In the genomic region with DNA sequence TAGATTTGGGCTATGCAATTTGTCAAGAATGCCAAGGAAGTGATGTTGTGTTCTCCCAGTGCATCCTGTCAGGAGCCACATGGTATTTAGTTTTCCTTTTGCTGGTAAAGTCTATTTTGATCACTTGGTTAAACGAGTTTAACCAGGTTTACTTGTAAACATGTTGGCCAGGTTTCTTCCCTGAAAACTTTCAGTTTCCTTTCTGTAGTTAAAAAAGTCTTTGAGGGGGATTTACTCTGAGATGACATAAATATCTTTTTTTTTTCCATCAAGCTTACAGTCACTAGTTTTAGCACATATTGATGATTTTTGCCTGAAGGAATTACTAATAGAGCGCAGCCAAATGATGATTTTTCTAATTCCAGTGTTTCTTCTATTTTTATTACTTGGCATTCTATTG, we compare ENCODE assay signal across 26 cellular contexts.
A peak's percentile ranks its signal among the peaks of the same experiment; 100 is the strongest.
DNase-seq lines count a peak whose midpoint lies in the region; ATAC-seq, FAIRE-seq and TF ChIP-seq lines count a peak whose summit lies in the region.
"Had no signal": no experiment of that assay in that cellular context is flagged by ENCODE, and none has a peak within 500 bp of the region (broad histone marks: within the 10 kb centered on the region; RNA-seq: fewer than 3 reads in every experiment).

No MANE protein-coding gene starts in this region.

- no peaks in the 10 kb centered on the region for H3F3A ChIP-seq in PC-9 (ENCODE audit: insufficient read depth, low read depth)

- TF ChIP-seq CTCF in PC-9 (conservative IDR thresholded peaks at IDR 0.05): no peak

- no CpG with 5 or more reads among the region's 2 CpGs for WGBS in neuronal stem cell (ENCODE audit: extremely low coverage in 2 of 2, insufficient read length in 2 of 2, insufficient replicate concordance in 1 of 2), 2 donors

- H3K27ac ChIP-seq in PC-9 (no peak overlapping the region), neuronal stem cell (replicated peaks; ENCODE audit: low read length) (no peak overlapping the region)
- H3K27ac ChIP-seq: 22Rv1 had no signal

- H3K27me3 ChIP-seq in PC-9 (ENCODE audit: insufficient read depth, low read depth) (no peaks in the 10 kb centered on the region), neuronal stem cell (ENCODE audit: control insufficient read depth in 3 of 3, insufficient read depth in 3 of 3, low read depth in 1 of 3, low read length in 3 of 3) (no peaks in the 10 kb centered on the region), H7 (ENCODE audit: control insufficient read depth, insufficient read depth, low read length) (no peaks in the 10 kb centered on the region)
- H3K27me3 ChIP-seq: BE2C had no signal

- no peak overlapping the region for H4K8ac ChIP-seq in neuronal stem cell (ENCODE audit: low read depth, low read length)

- H3K4me2 ChIP-seq in PC-9 (peak overlapping the region; percentile 14; the same call in 1 of the 2 replicates), neuronal stem cell (ENCODE audit: insufficient read depth, low read length, poor library complexity, severe bottlenecking) (no peak overlapping the region)

- no peaks in the 10 kb centered on the region for H3K79me1 ChIP-seq in neuronal stem cell (ENCODE audit: low read depth, low read length)

- no peak overlapping the region for H2AK5ac ChIP-seq in neuronal stem cell (ENCODE audit: low read depth, low read length)

- H3K4me3 ChIP-seq in PC-9 (no peak overlapping the region), neuronal stem cell (ENCODE audit: low read length in 2 of 2) (no peak overlapping the region), H7 (ENCODE audit: insufficient read depth, low read depth, low read length) (no peak overlapping the region)
- H3K4me3 ChIP-seq: GM12878 had no signal

- FAIRE-seq in H54 (lab: Jason Lieb, UNC): peak; percentile 81

- DNase-seq in DMS53 (lab: John Stamatoyannopoulos, UW) (peak; percentile 22), DMS53 treated with DMSO at 0.1 percent for 48 hours (lab: John Stamatoyannopoulos, UW; ENCODE audit: unreplicated experiment) (no peak), H54 (ENCODE audit: insufficient read length, low spot score) (no peak), PC-9 (no peak), neuronal stem cell (ENCODE audit: low spot score) (no peak), H7 (no peak)
- DNase-seq in stimulated activated naive CD4-positive, alpha-beta T cell (lab: John Stamatoyannopoulos, UW): no peak
- DNase-seq: ACHN; BE2C; CD8-positive, alpha-beta memory T cell; DMS 273 treated with DMSO at 0.1 percent for 48 hours; DND-41; Kasumi-1; MV-4-11; NCI-H1436 treated with DMSO at 0.1 percent for 48 hours; NCI-H187 treated with DMSO at 0.1 percent for 48 hours; NCI-H2107; NCI-H524 treated with DMSO at 0.1 percent for 48 hours; NCI-H774; NK-92 treated with Interleukin-12 subunit alpha and Interleukin-12 subunit beta, amount 100 ng/mL, for 24 hours; SHP77 treated with DMSO at 0.1 percent for 48 hours; T-helper 1 cell had no signal

- H3K9ac ChIP-seq in neuronal stem cell (ENCODE audit: low read depth, low read length, poor library complexity): no peak overlapping the region

- no peak overlapping the region for H3K23ac ChIP-seq in neuronal stem cell (ENCODE audit: low read depth, low read length, poor library complexity)

- H3K9me2 ChIP-seq in PC-9 (ENCODE audit: insufficient read depth): no peaks in the 10 kb centered on the region

- H4K20me1 ChIP-seq in PC-9 (ENCODE audit: insufficient read depth): no peaks in the 10 kb centered on the region

- no peaks in the 10 kb centered on the region for H3K9me3 ChIP-seq in PC-9 (ENCODE audit: insufficient read depth, low read depth)
- H3K9me3 ChIP-seq in neuronal stem cell (replicated peaks in 1 of 2; ENCODE audit: control insufficient read depth in 2 of 2, insufficient read depth in 1 of 2, low read depth in 1 of 2, low read length in 2 of 2): no peaks in the 10 kb centered on the region
- H3K9me3 ChIP-seq: BE2C had no signal

- no peak overlapping the region for H2BK120ac ChIP-seq in neuronal stem cell (ENCODE audit: low read depth, low read length)

- H3K79me2 ChIP-seq in PC-9 (ENCODE audit: low read depth): no peaks in the 10 kb centered on the region

- H2BK5ac ChIP-seq in neuronal stem cell (ENCODE audit: low read length): no peak overlapping the region

- H2BK12ac ChIP-seq in neuronal stem cell (ENCODE audit: low read length): no peak overlapping the region

- H4K91ac ChIP-seq in neuronal stem cell (ENCODE audit: low read depth, low read length, poor library complexity): no peak overlapping the region

- no peak for TF ChIP-seq POLR2A in H54 (IDR thresholded peaks at IDR 0.05; ENCODE audit: low read depth, low read length)

- H3K4ac ChIP-seq in neuronal stem cell (ENCODE audit: low read length): no peak overlapping the region

- H3K18ac ChIP-seq in neuronal stem cell (ENCODE audit: low read length): no peak overlapping the region

- no peak overlapping the region for H3K14ac ChIP-seq in neuronal stem cell (ENCODE audit: low read length)

- BruUV-seq in PC-9 (replicated peaks; lab: Mats Ljungman, UMichigan): no TSS peak

- POLR2A ChIA-PET in PC-9 (lab: Charles Lee; ENCODE audit: unreplicated experiment): no interaction called here

- no peak for ATAC-seq in GM21423 (IDR thresholded peaks at IDR 0.05; ENCODE audit: unreplicated experiment)
- ATAC-seq: GM12878, Panc1 had no signal

- intact Hi-C loops in PC-9 (cut with micrococcal nuclease; ENCODE audit: unreplicated experiment): no loop called here

- CTCF ChIA-PET in PC-9 (lab: Charles Lee): no interaction called here

- H3K36me3 ChIP-seq in PC-9 (ENCODE audit: low read depth) (no peaks in the 10 kb centered on the region), neuronal stem cell (replicated peaks in 1 of 2; ENCODE audit: control insufficient read depth in 2 of 2, insufficient read depth in 2 of 2, low read length in 2 of 2) (no peaks in the 10 kb centered on the region), H7 (replicated peaks; ENCODE audit: control insufficient read depth, insufficient read depth, low read length) (no peaks in the 10 kb centered on the region)
- H3K36me3 ChIP-seq: BE2C had no signal

- no peak overlapping the region for H2BK15ac ChIP-seq in neuronal stem cell (ENCODE audit: low read length)

- 0 out of 2 replicates have a peak, but pooled peaks cover 7% of the 10 kb centered on the region for H3K4me1 ChIP-seq in PC-9 (replicated peaks; ENCODE audit: insufficient read depth)
- no peaks in the 10 kb centered on the region for H3K4me1 ChIP-seq in neuronal stem cell (ENCODE audit: control insufficient read depth in 2 of 2, insufficient read depth in 1 of 2, low read depth in 1 of 2, low read length in 2 of 2)
- H3K4me1 ChIP-seq: BE2C had no signal

- H2AFZ ChIP-seq in PC-9 (no peak overlapping the region), neuronal stem cell (ENCODE audit: low read length) (peak overlapping the region; percentile 34)
